Comparison of ENCODE assay signal across 25 cellular contexts in the genomic region with DNA sequence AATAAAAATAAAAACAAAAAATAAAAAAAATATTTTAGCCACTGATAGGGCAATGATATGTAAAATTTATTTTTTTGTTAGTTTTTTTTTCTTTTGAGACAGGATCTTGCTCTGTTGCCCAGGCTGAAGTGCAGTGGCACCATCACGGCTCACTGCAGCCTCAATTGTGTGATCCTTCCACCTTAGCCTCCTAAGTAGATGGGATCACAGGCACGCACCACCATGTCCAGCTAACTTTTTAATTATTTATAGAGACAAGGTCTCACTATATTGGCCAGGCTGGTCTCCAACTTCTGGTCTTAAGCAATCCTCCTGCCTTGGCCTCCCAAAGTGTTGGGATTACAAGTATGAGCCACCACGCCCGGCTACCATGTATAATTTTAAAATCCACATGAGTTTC. TPM values are rescaled to one million over a fixed set of nuclear protein-coding genes. Genes with fewer than 3 reads are reported as not detected.
DNase-seq lines count a peak whose midpoint lies in the region; ATAC-seq and TF ChIP-seq lines count a peak whose summit lies in the region.
"Had no signal": no experiment of that assay in that cellular context is flagged by ENCODE, and none has a peak within 500 bp of the region (broad histone marks: within the 10 kb centered on the region; RNA-seq: fewer than 3 reads in every experiment).

No MANE protein-coding gene starts in this region.

- no peaks in the 10 kb centered on the region for H3K4me1 Mint-ChIP-seq in natural killer cell treated with Interleukin-12 subunit alpha and Interleukin-12 subunit beta and Interleukin-15 and Interleukin-18, amount 100 ng/mL, for 72 hours (ENCODE audit: low read depth in 2 of 2)
- H3K4me1 Mint-ChIP-seq: CD4-positive, alpha-beta memory T cell; CD4-positive, CD25-positive, alpha-beta regulatory T cell; CD8-positive, alpha-beta memory T cell had no signal

- H3K9me3 Mint-ChIP-seq in natural killer cell treated with Interleukin-12 subunit alpha and Interleukin-12 subunit beta and Interleukin-15 and Interleukin-18, amount 100 ng/mL, for 72 hours: no peaks in the 10 kb centered on the region
- H3K9me3 Mint-ChIP-seq: CD4-positive, CD25-positive, alpha-beta regulatory T cell had no signal

- H2BK12ac ChIP-seq in mesenchymal stem cell (ENCODE audit: low read length in 2 of 2): no peak overlapping the region

- H3K27ac ChIP-seq in HEK293 (ENCODE audit: extremely low read depth, low read depth, low read length): no peak overlapping the region
- peak overlapping the region; percentile 96 for H3K27ac ChIP-seq in RWPE1
- H3K27ac ChIP-seq in mesenchymal stem cell (ENCODE audit: low read length, poor library complexity, severe bottlenecking): no peak overlapping the region
- no peak overlapping the region for H3K27ac ChIP-seq in heart right ventricle
- H3K27ac ChIP-seq: BLaER1 had no signal

- TF ChIP-seq CTCF in HEK293 (tag by site-specific recombination; IDR thresholded peaks at IDR 0.05) (no peak), RWPE1 (conservative IDR thresholded peaks at IDR 0.05; ENCODE audit: low read depth) (no peak), heart right ventricle (IDR thresholded peaks at IDR 0.05) (no peak)

- POLR2A ChIA-PET in HEK293 (lab: Yijun Ruan, JAX) (no interaction called here), RWPE1 (lab: Yijun Ruan, JAX; ENCODE audit: low non-redundant PET) (no interaction called here)

- no peaks in the 10 kb centered on the region for H3K36me3 Mint-ChIP-seq in natural killer cell treated with Interleukin-12 subunit alpha and Interleukin-12 subunit beta and Interleukin-15 and Interleukin-18, amount 100 ng/mL, for 72 hours
- H3K36me3 Mint-ChIP-seq: CD14-positive monocyte; CD4-positive, alpha-beta memory T cell; CD4-positive, CD25-positive, alpha-beta regulatory T cell; CD8-positive, alpha-beta memory T cell had no signal

- no peaks in the 10 kb centered on the region for H3K27me3 ChIP-seq in mesenchymal stem cell (ENCODE audit: control insufficient read depth in 1 of 2, insufficient read depth in 1 of 2, low read length in 2 of 2)
- H3K27me3 ChIP-seq in heart right ventricle: peaks cover 0 to 8% (median 5%) of the 10 kb centered on the region in 7 donors
- H3K27me3 ChIP-seq: BLaER1 had no signal

- 71% methylated on average over 4 of the region's 4 CpGs for WGBS in mesenchymal stem cell
- 83 to 87% methylated on average over 4 of the region's 4 CpGs for WGBS in heart right ventricle, 2 donors

- H2BK120ac ChIP-seq in mesenchymal stem cell (ENCODE audit: low read depth, low read length): no peak overlapping the region

- no peak overlapping the region for H4K8ac ChIP-seq in mesenchymal stem cell (ENCODE audit: low read length)

- H3K4me3 Mint-ChIP-seq in natural killer cell treated with Interleukin-12 subunit alpha and Interleukin-12 subunit beta and Interleukin-15 and Interleukin-18, amount 100 ng/mL, for 72 hours: no peak overlapping the region
- H3K4me3 Mint-ChIP-seq: CD14-positive monocyte; CD4-positive, alpha-beta memory T cell; CD4-positive, CD25-positive, alpha-beta regulatory T cell; CD8-positive, alpha-beta memory T cell had no signal

- H3K4me2 ChIP-seq in mesenchymal stem cell (ENCODE audit: low read length, poor library complexity, severe bottlenecking): no peak overlapping the region
- H3K4me2 ChIP-seq: BLaER1 had no signal

- no peak overlapping the region for H4K91ac ChIP-seq in mesenchymal stem cell (ENCODE audit: low read length)

- H3K79me1 ChIP-seq in mesenchymal stem cell (replicated peaks; ENCODE audit: low read length, poor library complexity, severe bottlenecking): no peaks in the 10 kb centered on the region

- no peak overlapping the region for H3K4ac ChIP-seq in mesenchymal stem cell (ENCODE audit: low read depth in 1 of 2, low read length in 2 of 2)

- peaks cover 8 to 20% of the 10 kb centered on the region in 2 donors for H3K27me3 Mint-ChIP-seq in natural killer cell treated with Interleukin-12 subunit alpha and Interleukin-12 subunit beta and Interleukin-15 and Interleukin-18, amount 100 ng/mL, for 72 hours

- H3K4me1 ChIP-seq in HEK293 (ENCODE audit: control insufficient read depth, insufficient read depth, low read length) (no peaks in the 10 kb centered on the region), mesenchymal stem cell (ENCODE audit: control insufficient read depth, insufficient read depth, low read depth, low read length) (peaks cover 16% of the 10 kb centered on the region), heart right ventricle (no peaks in the 10 kb centered on the region)
- H3K4me1 ChIP-seq: BE2C had no signal

- H3K36me3 ChIP-seq in HEK293 (ENCODE audit: control insufficient read depth in 2 of 2, insufficient read depth in 1 of 2, low read length in 2 of 2): no peaks in the 10 kb centered on the region
- H3K36me3 ChIP-seq in mesenchymal stem cell (ENCODE audit: control insufficient read depth in 1 of 2, insufficient read depth in 2 of 2, low read depth in 1 of 2, low read length in 2 of 2): no peaks in the 10 kb centered on the region
- no peaks in the 10 kb centered on the region for H3K36me3 ChIP-seq in heart right ventricle
- H3K36me3 ChIP-seq: BE2C, BLaER1 had no signal

- DNase-seq in RWPE1 (ENCODE audit: low spot score) (no peak), mesenchymal stem cell (no peak), heart right ventricle (no peak)
- no peak for DNase-seq in natural killer cell treated with Interleukin-12 subunit alpha and Interleukin-12 subunit beta and Interleukin-15 and Interleukin-18, amount 100 ng/mL, for 72 hours (ENCODE audit: low spot score)
- DNase-seq: 8988T; ACHN; BE2C; C1 segment of cervical spinal cord; CD4-positive, alpha-beta memory T cell; CD4-positive, CD25-positive, alpha-beta regulatory T cell; CD8-positive, alpha-beta memory T cell; COR-L47; DMS 273 treated with DMSO at 0.1 percent for 48 hours; DMS153; DMS53; DMS79; DND-41; EL; GDM1 had no signal

- H2BK15ac ChIP-seq in mesenchymal stem cell (ENCODE audit: low read depth, poor library complexity, severe bottlenecking): peak overlapping the region; percentile 41

- CTCF ChIA-PET in HEK293 (lab: Yijun Ruan, JAX) (no interaction called here), RWPE1 (lab: Yijun Ruan, JAX) (interaction anchor here (0.6 kb wide), 1 partner anchor 162 kb away, joined by 5 read pairs; no protein-coding TSS in a partner anchor)

- intact Hi-C loops in heart right ventricle (cut with DNase I): no loop called here

- H3K4me3 ChIP-seq in HEK293 (ENCODE audit: low read depth, low read length) (no peak overlapping the region), mesenchymal stem cell (ENCODE audit: insufficient read depth in 1 of 2, low read depth in 1 of 2, low read length in 2 of 2) (no peak overlapping the region), heart right ventricle (no peak overlapping the region)
- H3K4me3 ChIP-seq: BLaER1, GM12878 had no signal

- H3K9ac ChIP-seq in mesenchymal stem cell (ENCODE audit: low read length): no peak overlapping the region
- H3K9ac ChIP-seq: BLaER1 had no signal

- no peak overlapping the region for H2AK5ac ChIP-seq in mesenchymal stem cell (ENCODE audit: low read length, severe bottlenecking)

- no peak overlapping the region for H2BK5ac ChIP-seq in mesenchymal stem cell (ENCODE audit: low read depth, low read length, poor library complexity, severe bottlenecking)

- H3K9me3 ChIP-seq in HEK293 (ENCODE audit: control insufficient read depth, insufficient read depth, low read depth, low read length) (no peaks in the 10 kb centered on the region), mesenchymal stem cell (ENCODE audit: control insufficient read depth, low read length) (no peaks in the 10 kb centered on the region), heart right ventricle (no peaks in the 10 kb centered on the region)
- H3K9me3 ChIP-seq: BE2C, BLaER1 had no signal

- ATAC-seq in GM21723 (IDR thresholded peaks at IDR 0.05; ENCODE audit: unreplicated experiment): no peak
- ATAC-seq in heart right ventricle: no peak
- no peak for ATAC-seq in natural killer cell treated with Interleukin-12 subunit alpha and Interleukin-12 subunit beta and Interleukin-15 and Interleukin-18, amount 100 ng/mL, for 72 hours
- ATAC-seq: GM12878 had no signal

- no peak overlapping the region for H2AFZ ChIP-seq in mesenchymal stem cell (ENCODE audit: low read depth, low read length)

- no peak overlapping the region for H3K18ac ChIP-seq in mesenchymal stem cell (ENCODE audit: low read depth in 1 of 2, low read length in 2 of 2)

- no peak overlapping the region for H3K27ac Mint-ChIP-seq in natural killer cell treated with Interleukin-12 subunit alpha and Interleukin-12 subunit beta and Interleukin-15 and Interleukin-18, amount 100 ng/mL, for 72 hours
- H3K27ac Mint-ChIP-seq: CD4-positive, alpha-beta memory T cell; CD4-positive, CD25-positive, alpha-beta regulatory T cell; CD8-positive, alpha-beta memory T cell had no signal

- no peak overlapping the region for H3K14ac ChIP-seq in mesenchymal stem cell (ENCODE audit: low read length in 2 of 2)

- H3K23ac ChIP-seq in mesenchymal stem cell (ENCODE audit: low read length in 2 of 2): no peak overlapping the region

TF ChIP-seq in HEK293, 187 proteins besides CTCF, POLR2A, EP300 and RAD21:
- TF ChIP-seq ZNF610 (tag by site-specific recombination; IDR thresholded peaks at IDR 0.05; ENCODE audit: borderline replicate concordance) (no peak), ZNF121 (tag by site-specific recombination; IDR thresholded peaks at IDR 0.05) (peak; percentile 57; the same call in 1 of the 2 replicates)

RNA-seq across cellular contexts. Expression of gene RIOK1, which starts 59.4 kb away (rescaled TPM):
- 17.8 TPM for polyA plus RNA-seq in mesenchymal stem cell (2013, experiment 1 of 2)
- polyA plus RNA-seq in mesenchymal stem cell (2013, experiment 2 of 2): 17.4 TPM
- 10 to 100 TPM in 6 of 10 donors, 1 to 10 TPM in 4; 7.0 to 13.4 (median 11.0) TPM for total RNA-seq in heart right ventricle
- polyA plus RNA-seq in heart right ventricle: 10 to 100 TPM in 1 of 2 donors, 1 to 10 TPM in 1; 8.4 to 11.1 TPM
- 10 to 100 TPM; 39.1 to 49.2 TPM for total RNA-seq in natural killer cell treated with Interleukin-12 subunit alpha and Interleukin-12 subunit beta and Interleukin-15 and Interleukin-18, amount 100 ng/mL, for 72 hours

RNA-seq across cellular contexts. Expression of gene CAGE1, which starts 59.5 kb away (rescaled TPM):
- not detected for polyA plus RNA-seq in mesenchymal stem cell (2013, experiment 1 of 2)
- polyA plus RNA-seq in mesenchymal stem cell (2013, experiment 2 of 2): not detected
- total RNA-seq in heart right ventricle: under 1 TPM in 2 of 10 donors, not detected in 8; 0.08 to 0.32 TPM
- not detected for polyA plus RNA-seq in heart right ventricle
- under 1 TPM; 0.42 to 0.76 TPM for total RNA-seq in natural killer cell treated with Interleukin-12 subunit alpha and Interleukin-12 subunit beta and Interleukin-15 and Interleukin-18, amount 100 ng/mL, for 72 hours
- polyA plus RNA-seq: AG04450; CD14-positive monocyte; CD8-positive, alpha-beta memory T cell had no signal
